Comparison of ENCODE assay signal across 8 cellular contexts in the genomic region with DNA sequence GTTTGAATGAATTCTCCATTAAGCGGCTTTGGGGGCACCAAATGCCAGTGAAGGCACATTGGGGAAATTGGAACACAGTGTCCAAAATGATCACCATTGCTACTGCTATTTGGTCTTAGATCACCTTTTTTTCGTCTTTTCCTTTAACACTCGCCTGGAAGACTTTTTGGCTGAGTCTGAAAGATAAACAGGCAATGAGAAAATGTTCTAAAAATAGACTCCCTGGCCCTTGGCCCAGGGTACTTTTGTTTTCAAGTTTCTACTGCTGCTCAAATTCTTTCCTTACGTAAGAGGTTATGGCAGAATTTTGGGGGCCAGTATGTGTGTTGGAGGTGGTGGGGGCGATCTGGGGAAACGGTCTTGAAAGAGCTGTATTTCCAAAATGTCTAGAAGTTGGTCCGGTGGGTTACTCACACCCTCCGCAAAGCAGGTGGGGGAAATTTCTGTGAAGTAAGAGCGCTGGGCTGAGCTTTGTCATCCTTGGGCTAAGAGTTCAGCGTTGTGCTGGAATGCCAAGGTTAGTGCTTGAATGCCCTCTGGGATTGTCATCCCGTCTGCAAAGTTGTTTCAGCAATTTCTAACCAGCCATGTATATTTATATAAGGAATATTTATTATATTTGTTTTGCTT. TPM values are rescaled to one million over a fixed set of nuclear protein-coding genes. Genes with fewer than 3 reads are reported as not detected.
A peak's percentile ranks its signal among the peaks of the same experiment; 100 is the strongest.
DNase-seq lines count a peak whose midpoint lies in the region; ATAC-seq, FAIRE-seq and TF ChIP-seq lines count a peak whose summit lies in the region.

No MANE protein-coding gene starts in this region.

- H3K27me3 ChIP-seq in mammary epithelial cell (ENCODE audit: insufficient read depth, low read length), result no peaks in the 10 kb centered on the region
- H3K27me3 ChIP-seq in HepG2 (ENCODE audit: control insufficient read depth in 1 of 2, insufficient read depth in 2 of 2, low read length in 2 of 2), result peaks cover 0 to 21% of the 10 kb centered on the region in 2 experiments; a peak in 3 of 5 replicates

- H3K4me2 ChIP-seq in mammary epithelial cell (ENCODE audit: insufficient read depth, low read depth, low read length), result peak overlapping the region; percentile 81
- peak overlapping the region; percentile 79 for H3K4me2 ChIP-seq in HepG2 (ENCODE audit: low read depth, low read length)

- TF ChIP-seq EP300 in HepG2 (IDR thresholded peaks at IDR 0.05; ENCODE audit: low read depth in 2 of 2, low read length in 2 of 2), result no peak
- TF ChIP-seq EP300 in HepG2 (CRISPR knock-in tag; IDR thresholded peaks at IDR 0.05; ENCODE audit: borderline replicate concordance), result no peak

- H2AFZ ChIP-seq in mammary epithelial cell (ENCODE audit: low read depth, low read length) (peak overlapping the region; percentile 95), HepG2 (ENCODE audit: low read length) (no peak overlapping the region)

- WGBS in mammary epithelial cell (ENCODE audit: low coverage, missing lambda C conversion rate), result 7% methylated on average over 11 of the region's 11 CpGs
- 8% methylated on average over 11 of the region's 11 CpGs for WGBS in HepG2 (ENCODE audit: low lambda C conversion rate)

- DNase-seq in AG10803 (ENCODE audit: low read depth) (peak; percentile 74), LHCN-M2 (ENCODE audit: low read depth) (peak; percentile 67), mammary epithelial cell (peak; percentile 59), HepG2 (ENCODE audit: low spot score) (peak; percentile 56), GM20000 (ENCODE audit: low spot score) (no peak)

- ATAC-seq in HepG2, result peak; percentile 36; the same call in 2 of the 3 replicates
- no peak for ATAC-seq in GM21528 (IDR thresholded peaks at IDR 0.05; ENCODE audit: low FRiP score, unreplicated experiment)
- ATAC-seq in GM19023 (IDR thresholded peaks at IDR 0.05; ENCODE audit: unreplicated experiment), result no peak

- H3K4me1 ChIP-seq in mammary epithelial cell (ENCODE audit: insufficient read depth, low read length) (peaks cover 27% of the 10 kb centered on the region), HepG2 (ENCODE audit: insufficient read depth, low read length) (peaks cover 59% of the 10 kb centered on the region)

- H4K20me1 ChIP-seq in mammary epithelial cell (ENCODE audit: insufficient read depth, low read length) (no peaks in the 10 kb centered on the region), HepG2 (ENCODE audit: insufficient read depth, low read length) (no peaks in the 10 kb centered on the region)

- no peak for TF ChIP-seq CTCF in AG10803 (conservative IDR thresholded peaks at IDR 0.05; ENCODE audit: low read length)
- TF ChIP-seq CTCF in mammary epithelial cell (conservative IDR thresholded peaks at IDR 0.05 in 1 of 2, IDR thresholded peaks at IDR 0.05 in 1 of 2; ENCODE audit: extremely low read depth in 1 of 2, insufficient read depth in 1 of 2, low read depth in 1 of 2, low read length in 2 of 2), result no peak
- TF ChIP-seq CTCF in HepG2 (CRISPR knock-in tag; IDR thresholded peaks at IDR 0.05), result no peak
- TF ChIP-seq CTCF in GM20000 (IDR thresholded peaks at IDR 0.05; ENCODE audit: extremely low read depth, missing control alignments), result no peak

- no peak for TF ChIP-seq POLR2A in HepG2 (IDR thresholded peaks at IDR 0.05; ENCODE audit: insufficient read depth in 1 of 2, low read depth in 2 of 2, low read length in 2 of 2)

- dilution Hi-C loops in mammary epithelial cell (cut with HindIII; ENCODE audit: low sequenced_read_pairs), result no loop called here

- H3K9ac ChIP-seq in mammary epithelial cell (ENCODE audit: insufficient read depth, low read length) (peak overlapping the region; percentile 87), HepG2 (ENCODE audit: insufficient read depth, low read depth, low read length) (peak overlapping the region; percentile 40; the same call in 1 of the 2 replicates)

- peak overlapping the region; percentile 93 for H3K4me3 ChIP-seq in AG10803 (ENCODE audit: low read length)
- H3K4me3 ChIP-seq in mammary epithelial cell (replicated peaks in 1 of 3; ENCODE audit: insufficient read depth in 1 of 3, low read depth in 2 of 3, low read length in 3 of 3), result peak overlapping the region; percentile 93 to 97 (median 95)
- peak overlapping the region; percentile 75 to 89 (median 81) for H3K4me3 ChIP-seq in HepG2 (replicated peaks in 1 of 3; ENCODE audit: insufficient read depth in 1 of 3, low read depth in 2 of 3, low read length in 3 of 3)

- in situ Hi-C loops in mammary epithelial cell (cut with MboI; ENCODE audit: low sequenced_read_pairs in 2 of 2), result no loop called here
- in situ Hi-C loops in HepG2 (cut with HindIII; ENCODE audit: extremely low pct_ligation_motif_present, low pct_unique_long_range_greater_than_20kb), result no loop called here

- no peak for FAIRE-seq in HepG2 (lab: Jason Lieb, UNC)

- no peak for TF ChIP-seq RAD21 in HepG2 (CRISPR knock-in tag; IDR thresholded peaks at IDR 0.05)

- H3K79me2 ChIP-seq in mammary epithelial cell (ENCODE audit: insufficient read depth, low read length) (peaks cover 37% of the 10 kb centered on the region), HepG2 (ENCODE audit: insufficient read depth, low read length) (no peaks in the 10 kb centered on the region)

- no TSS peak for BruUV-seq in mammary epithelial cell (replicated peaks; lab: Mats Ljungman, UMichigan)
- BruUV-seq in HepG2 (replicated peaks; lab: Mats Ljungman, UMichigan), result no TSS peak

- intact Hi-C loops in mammary epithelial cell (cut with micrococcal nuclease), result loop anchor here (2.0 kb wide), 1 partner anchor 17 kb away; no protein-coding TSS in a partner anchor
- intact Hi-C loops in HepG2 (cut with micrococcal nuclease; ENCODE audit: unreplicated experiment), result no loop called here

- POLR2A ChIA-PET in HepG2 (lab: Yijun Ruan, JAX), result interaction anchor here (1.2 kb wide), 1 partner anchor 10 kb away, joined by 4 read pairs; no protein-coding TSS in a partner anchor

- H3K36me3 ChIP-seq in mammary epithelial cell (ENCODE audit: insufficient read depth, low read length) (no peaks in the 10 kb centered on the region), HepG2 (replicated peaks in 1 of 2; ENCODE audit: control insufficient read depth in 1 of 2, insufficient read depth in 2 of 2, low read length in 2 of 2) (no peaks in the 10 kb centered on the region)

- CTCF ChIA-PET in mammary epithelial cell (lab: Charles Lee; ENCODE audit: low non-redundant PET) (no interaction called here), HepG2 (lab: Yijun Ruan, JAX; ENCODE audit: low intra/inter-chr PET ratio, low total read pairs) (no interaction called here)

- peak overlapping the region; percentile 97 for H3K27ac ChIP-seq in mammary epithelial cell (ENCODE audit: insufficient read depth, low read depth, low read length)
- no peak overlapping the region for H3K27ac ChIP-seq in HepG2 (ENCODE audit: extremely low read length, insufficient read depth, low read length)
- H3K27ac ChIP-seq in temporal lobe (ENCODE audit: low read depth, low read length), result peak overlapping the region; percentile 61

- no peaks in the 10 kb centered on the region for H3K9me3 ChIP-seq in mammary epithelial cell (replicated peaks; ENCODE audit: insufficient read depth, low read length)
- no peaks in the 10 kb centered on the region for H3K9me3 ChIP-seq in HepG2 (ENCODE audit: low read length)

RNA-seq across cellular contexts. Expression of a gene that starts 1.3 kb away (rescaled TPM):
- total RNA-seq in LHCN-M2 (2014; rRNA removed) (20.0 and 26.6 TPM in 2 replicates), mammary epithelial cell (10 to 100 TPM; 21.5 to 37.2 TPM), HepG2 (2016; rRNA removed; fragmentation: Illumina TruSeq; extraction: Trizol) (0.58 and 1.00 TPM in 2 replicates), temporal lobe (2.0 TPM)
- 9.1 TPM for polyA plus RNA-seq in LHCN-M2 (2012)
- polyA plus RNA-seq in mammary epithelial cell (14.4 TPM), HepG2 (2011; rRNA removed) (2.8 and 3.0 TPM in 2 replicates)
- polyA minus RNA-seq in mammary epithelial cell, result 24.0 TPM
- total RNA-seq in HepG2 (2016; cell fraction: cytosol; rRNA removed; fragmentation: Illumina TruSeq; extraction: Trizol; ENCODE audit: low read depth), result 0.09 and 0.10 TPM in 2 replicates
- total RNA-seq in HepG2 (2016; cell fraction: insoluble cytoplasmic fraction; rRNA removed; fragmentation: Illumina TruSeq; extraction: Trizol), result 0.55 and 1.0 TPM in 2 replicates
- total RNA-seq in HepG2 (2016; cell fraction: membrane; rRNA removed; fragmentation: Illumina TruSeq; extraction: Trizol), result 0.38 and 0.53 TPM in 2 replicates
- 1.4 and 2.2 TPM in 2 replicates for total RNA-seq in HepG2 (2016; cell fraction: nucleus; rRNA removed; fragmentation: Illumina TruSeq; extraction: Trizol)
- polyA plus RNA-seq in HepG2 (2011; cell fraction: cytosol; rRNA removed), result 2.7 and 3.0 TPM in 2 replicates
- 4.0 and 5.2 TPM in 2 replicates for polyA plus RNA-seq in HepG2 (2011; cell fraction: nucleus; rRNA removed)
- polyA plus RNA-seq in HepG2 (2012), result 1.5 and 2.5 TPM in 2 replicates
- 0.14 and 0.15 TPM in 2 replicates for polyA plus RNA-seq in HepG2 (2016; cell fraction: cytosol; fragmentation: Illumina TruSeq; extraction: Trizol; ENCODE audit: low read depth)
- 0.71 and 1.0 TPM in 2 replicates for polyA plus RNA-seq in HepG2 (2016; cell fraction: insoluble cytoplasmic fraction; fragmentation: Illumina TruSeq; extraction: Trizol; ENCODE audit: low read depth)
- 0.26 and 0.37 TPM in 2 replicates for polyA plus RNA-seq in HepG2 (2016; cell fraction: membrane; fragmentation: Illumina TruSeq; extraction: Trizol; ENCODE audit: low read depth)
- polyA plus RNA-seq in HepG2 (2016; cell fraction: nucleus; fragmentation: Illumina TruSeq; extraction: Trizol; ENCODE audit: insufficient read depth, low read depth), result 3.0 and 3.4 TPM in 2 replicates
- 12.8 and 29.6 TPM in 2 replicates for polyA minus RNA-seq in HepG2 (2011; rRNA and poly(A)+ RNA removed; ENCODE audit: low replicate concordance)
- 3.2 and 4.6 TPM in 2 replicates for polyA minus RNA-seq in HepG2 (2011; cell fraction: cytosol; rRNA and poly(A)+ RNA removed)
- polyA minus RNA-seq in HepG2 (2011; cell fraction: nucleus; rRNA and poly(A)+ RNA removed), result 9.7 and 10.7 TPM in 2 replicates

RNA-seq across cellular contexts. Expression of a gene that starts 14.0 kb away (rescaled TPM):
- total RNA-seq in LHCN-M2 (2014; rRNA removed), result 1.4 TPM in 2 replicates
- polyA plus RNA-seq in LHCN-M2 (2012), result 0.24 TPM
- 1 to 10 TPM in 1 of 2 donors, under 1 TPM in 1; 0.17 to 1.0 TPM for total RNA-seq in mammary epithelial cell
- 0.23 TPM for polyA plus RNA-seq in mammary epithelial cell
- not detected for polyA minus RNA-seq in mammary epithelial cell
- not detected in 2 replicates for total RNA-seq in HepG2 (2016; rRNA removed; fragmentation: Illumina TruSeq; extraction: Trizol)
- total RNA-seq in HepG2 (2016; cell fraction: cytosol; rRNA removed; fragmentation: Illumina TruSeq; extraction: Trizol; ENCODE audit: low read depth), result not detected in 2 replicates
- not detected in 2 replicates for total RNA-seq in HepG2 (2016; cell fraction: insoluble cytoplasmic fraction; rRNA removed; fragmentation: Illumina TruSeq; extraction: Trizol)
- not detected in 2 replicates for total RNA-seq in HepG2 (2016; cell fraction: membrane; rRNA removed; fragmentation: Illumina TruSeq; extraction: Trizol)
- total RNA-seq in HepG2 (2016; cell fraction: nucleus; rRNA removed; fragmentation: Illumina TruSeq; extraction: Trizol), result not detected in 2 replicates
- 0.03 TPM in 2 replicates for polyA plus RNA-seq in HepG2 (2011; rRNA removed)
- polyA plus RNA-seq in HepG2 (2011; cell fraction: cytosol; rRNA removed), result not detected in 2 replicates
- polyA plus RNA-seq in HepG2 (2011; cell fraction: nucleus; rRNA removed), result 0.12 and 0.19 TPM in 2 replicates
- 0.09 TPM in 1 of 2 replicates, not detected in the other for polyA plus RNA-seq in HepG2 (2012)
- not detected in 2 replicates for polyA plus RNA-seq in HepG2 (2016; cell fraction: cytosol; fragmentation: Illumina TruSeq; extraction: Trizol; ENCODE audit: low read depth)
- polyA plus RNA-seq in HepG2 (2016; cell fraction: insoluble cytoplasmic fraction; fragmentation: Illumina TruSeq; extraction: Trizol; ENCODE audit: low read depth), result not detected in 2 replicates
- polyA plus RNA-seq in HepG2 (2016; cell fraction: membrane; fragmentation: Illumina TruSeq; extraction: Trizol; ENCODE audit: low read depth), result not detected in 2 replicates
- not detected in 2 replicates for polyA plus RNA-seq in HepG2 (2016; cell fraction: nucleus; fragmentation: Illumina TruSeq; extraction: Trizol; ENCODE audit: insufficient read depth, low read depth)
- polyA minus RNA-seq in HepG2 (2011; rRNA and poly(A)+ RNA removed; ENCODE audit: low replicate concordance), result not detected in 2 replicates
- polyA minus RNA-seq in HepG2 (2011; cell fraction: cytosol; rRNA and poly(A)+ RNA removed), result not detected in 2 replicates
- 0.13 TPM in 1 of 2 replicates, not detected in the other for polyA minus RNA-seq in HepG2 (2011; cell fraction: nucleus; rRNA and poly(A)+ RNA removed)
- total RNA-seq in temporal lobe, result 0.25 TPM
